ENCODE assay signal across 8 cellular contexts in genomic region chr17:27245230-27245696, GRCh38. TPM values are rescaled to one million over a fixed set of nuclear protein-coding genes. Genes with fewer than 3 reads are reported as not detected.
A peak's percentile ranks its signal among the peaks of the same experiment; 100 is the strongest.
DNase-seq lines count a peak whose midpoint lies in the region; TF ChIP-seq lines count a peak whose summit lies in the region.

No MANE protein-coding gene starts in this region.

- peaks cover 0 to 56% of the 10 kb centered on the region in 2 donors for H3K4me1 ChIP-seq in right atrium auricular region

- DNase-seq in GM04503 (ENCODE audit: low read depth) (peak; percentile 41), GOT3 (lab: John Stamatoyannopoulos, UW) (peak; percentile 17), LHCN-M2 (ENCODE audit: low read depth) (peak; percentile 92), SHP77 treated with DMSO at 0.1 percent for 48 hours (lab: John Stamatoyannopoulos, UW) (peak; percentile 82), anterior cingulate cortex (lab: John Stamatoyannopoulos, UW) (peak in 53 of 58 donors; percentile 11 to 87 (median 67)), right atrium auricular region (ENCODE audit: low spot score) (peak; percentile 91), renal cortical epithelial cell (ENCODE audit: low read depth) (peak; percentile 73), mesenteric fat pad (ENCODE audit: low spot score) (no peak)

- peak overlapping the region in 1 of 2 donors; percentile 24 for H3K4me3 ChIP-seq in right atrium auricular region

- no peaks in the 10 kb centered on the region for H3K9me3 ChIP-seq in right atrium auricular region

- peak overlapping the region; percentile 83 to 84 for H3K27ac ChIP-seq in right atrium auricular region

- peak; percentile 40 to 90 for TF ChIP-seq CTCF in right atrium auricular region (IDR thresholded peaks at IDR 0.05)

- no peaks in the 10 kb centered on the region for H3K27me3 ChIP-seq in right atrium auricular region

- H3K36me3 ChIP-seq in right atrium auricular region = no peaks in the 10 kb centered on the region

RNA-seq across cellular contexts. Expression of gene WSB1, which starts 48.7 kb away (rescaled TPM):
- total RNA-seq in LHCN-M2 (2014; rRNA removed) (75.1 and 82.6 TPM in 2 replicates), right atrium auricular region (10 to 100 TPM; 38.0 to 44.7 TPM), renal cortical epithelial cell (104 and 189 TPM in 2 replicates), mesenteric fat pad (160 TPM)
- polyA plus RNA-seq in LHCN-M2 (2012) = 21.3 TPM
